28 cellular contexts compared by ENCODE assay signal in the genomic region with DNA sequence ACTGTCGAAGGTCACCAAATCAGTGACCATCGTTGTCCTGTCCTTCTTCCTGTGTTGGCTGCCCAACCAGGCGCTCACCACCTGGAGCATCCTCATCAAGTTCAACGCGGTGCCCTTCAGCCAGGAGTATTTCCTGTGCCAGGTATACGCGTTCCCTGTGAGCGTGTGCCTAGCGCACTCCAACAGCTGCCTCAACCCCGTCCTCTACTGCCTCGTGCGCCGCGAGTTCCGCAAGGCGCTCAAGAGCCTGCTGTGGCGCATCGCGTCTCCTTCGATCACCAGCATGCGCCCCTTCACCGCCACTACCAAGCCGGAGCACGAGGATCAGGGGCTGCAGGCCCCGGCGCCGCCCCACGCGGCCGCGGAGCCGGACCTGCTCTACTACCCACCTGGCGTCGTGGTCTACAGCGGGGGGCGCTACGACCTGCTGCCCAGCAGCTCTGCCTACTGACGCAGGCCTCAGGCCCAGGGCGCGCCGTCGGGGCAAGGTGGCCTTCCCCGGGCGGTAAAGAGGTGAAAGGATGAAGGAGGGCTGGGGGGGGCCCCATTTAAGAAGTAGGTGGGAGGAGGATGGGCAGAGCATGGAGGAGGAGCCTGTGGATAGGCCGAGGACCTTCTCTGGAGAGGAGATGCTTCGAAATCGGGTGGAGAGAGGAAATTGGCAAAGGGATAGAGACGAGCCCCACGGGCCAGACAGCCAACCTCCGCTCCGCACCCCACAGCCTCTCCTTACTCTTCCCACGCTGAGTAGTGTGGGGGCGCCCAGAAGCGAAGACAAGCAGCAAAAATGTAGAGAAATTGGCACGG. TPM values are rescaled to one million over a fixed set of nuclear protein-coding genes. Genes with fewer than 3 reads are reported as not detected.
"Had no signal": no experiment of that assay in that cellular context is flagged by ENCODE, and none has a peak within 500 bp of the region (broad histone marks: within the 10 kb centered on the region; RNA-seq: fewer than 3 reads in every experiment).

No MANE protein-coding gene starts in this region.

- H3K27ac ChIP-seq: body of pancreas, cardiac muscle cell, heart left ventricle, lower lobe of right lung, sigmoid colon, stomach, suprapubic skin, transverse colon had no signal

- H3K27ac Mint-ChIP-seq: activated naive CD8-positive, alpha-beta T cell treated with anti-CD3 and anti-CD28 coated beads, Interleukin-2, amount 50 U/mL, for 24 hours; activated T-helper 2 cell treated with anti-CD3 and anti-CD28 coated beads, Interferon-gamma antibody, Interleukin-2, Interleukin-4, amounts not matched to agents 10 μg/mL and 5 μg/mL and 100 μg/mL, durations not matched to agents 14 hours and 24 hours and 36 hours; nephron progenitor cell; stimulated activated memory B cell treated with anti-CD40 and anti-IgM and Interleukin-4, amounts not matched to agents 10 μg/mL and 1 μg/mL and 100 μg/mL, for 72 hours had no signal

- H3K4me3 Mint-ChIP-seq: activated naive CD8-positive, alpha-beta T cell treated with anti-CD3 and anti-CD28 coated beads, Interleukin-2, amount 50 U/mL, for 24 hours; activated T-cell treated with anti-CD3 and anti-CD28 coated beads, Interleukin-2, amount 50 U/mL, for 4 hours; stimulated activated memory B cell treated with anti-CD40 and anti-IgM and Interleukin-4, amounts not matched to agents 10 μg/mL and 1 μg/mL and 100 μg/mL, for 72 hours had no signal

- H3K36me3 Mint-ChIP-seq: stimulated activated memory B cell treated with anti-CD40 and anti-IgM and Interleukin-4, amounts not matched to agents 10 μg/mL and 1 μg/mL and 100 μg/mL, for 72 hours had no signal

- DNase-seq: activated CD4-positive, alpha-beta T cell treated with anti-CD3 and anti-CD28 coated beads, Interleukin-2, amount 50 U/mL, for 48 hours; activated CD8-positive, alpha-beta memory T cell treated with anti-CD3 and anti-CD28 coated beads, Interleukin-2, amount 50 U/mL, for 48 hours; activated naive CD4-positive, alpha-beta T cell; activated naive CD8-positive, alpha-beta T cell treated with anti-CD3 and anti-CD28 coated beads, Interleukin-2, amount 50 U/mL, for 24 hours; activated T-cell treated with anti-CD3 and anti-CD28 coated beads, Interleukin-2, amount 50 U/mL, for 4 hours; foreskin melanocyte; islet precursor cell; left colon; lower lobe of right lung; mesendoderm; mucosa of descending colon; nephron progenitor cell; sigmoid colon; stimulated activated CD4-positive, alpha-beta T cell treated with anti-CD3 and anti-CD28 coated beads, Interleukin-15, amount 100 ng/mL, for 24 hours; stomach; T-helper 1 cell; transverse colon had no signal

- H3K4me1 Mint-ChIP-seq: activated naive CD8-positive, alpha-beta T cell treated with anti-CD3 and anti-CD28 coated beads, Interleukin-2, amount 50 U/mL, for 24 hours had no signal

- H3K9me3 ChIP-seq: body of pancreas, heart left ventricle, lower lobe of right lung, mucosa of descending colon, sigmoid colon, stomach, suprapubic skin, transverse colon had no signal

- H3K36me3 ChIP-seq: cardiac muscle cell, heart left ventricle, lower lobe of right lung, sigmoid colon, stomach, suprapubic skin, transverse colon had no signal

- H3K4me3 ChIP-seq: body of pancreas, cardiac muscle cell, mucosa of descending colon, smooth muscle cell had no signal

- H3K9me3 Mint-ChIP-seq: activated naive CD8-positive, alpha-beta T cell treated with anti-CD3 and anti-CD28 coated beads, Interleukin-2, amount 50 U/mL, for 24 hours; activated T-cell treated with anti-CD3 and anti-CD28 coated beads, Interleukin-2, amount 50 U/mL, for 4 hours; activated T-helper 2 cell treated with anti-CD3 and anti-CD28 coated beads, Interferon-gamma antibody, Interleukin-2, Interleukin-4, amounts not matched to agents 10 μg/mL and 5 μg/mL and 100 μg/mL, durations not matched to agents 14 hours and 24 hours and 36 hours; nephron progenitor cell; stimulated activated memory B cell treated with anti-CD40 and anti-IgM and Interleukin-4, amounts not matched to agents 10 μg/mL and 1 μg/mL and 100 μg/mL, for 72 hours had no signal

- FAIRE-seq: urothelium cell line had no signal

RNA-seq across cellular contexts. Expression of a gene that starts 1.7 kb away (rescaled TPM):
- total RNA-seq: activated CD8-positive, alpha-beta memory T cell treated with anti-CD3 and anti-CD28 coated beads for 36 hours; activated T-cell treated with anti-CD3 and anti-CD28 coated beads, Interleukin-2, amount 50 U/mL, for 4 hours; activated T-helper 2 cell treated with anti-CD3 and anti-CD28 coated beads, Interferon-gamma antibody, Interleukin-2, Interleukin-4, amounts not matched to agents 10 μg/mL and 5 μg/mL and 100 μg/mL, durations not matched to agents 14 hours and 24 hours and 36 hours; body of pancreas; cardiac muscle cell; chondrocyte; heart left ventricle; left colon; lower lobe of right lung; mucosa of descending colon; sigmoid colon; smooth muscle cell; stomach; suprapubic skin; transverse colon had no signal
- polyA plus RNA-seq: cardiac muscle cell, esophagus, sigmoid colon, stomach had no signal

RNA-seq across cellular contexts. Expression of a gene that starts 46.1 kb away (rescaled TPM):
- total RNA-seq: activated CD8-positive, alpha-beta memory T cell treated with anti-CD3 and anti-CD28 coated beads for 36 hours; activated T-helper 2 cell treated with anti-CD3 and anti-CD28 coated beads, Interferon-gamma antibody, Interleukin-2, Interleukin-4, amounts not matched to agents 10 μg/mL and 5 μg/mL and 100 μg/mL, durations not matched to agents 14 hours and 24 hours and 36 hours had no signal

RNA-seq across cellular contexts. Expression of a gene that starts 46.6 kb away (rescaled TPM):
- total RNA-seq: activated T-cell treated with anti-CD3 and anti-CD28 coated beads, Interleukin-2, amount 50 U/mL, for 4 hours; activated T-helper 2 cell treated with anti-CD3 and anti-CD28 coated beads, Interferon-gamma antibody, Interleukin-2, Interleukin-4, amounts not matched to agents 10 μg/mL and 5 μg/mL and 100 μg/mL, durations not matched to agents 14 hours and 24 hours and 36 hours; body of pancreas; cardiac muscle cell; lower lobe of right lung; stomach had no signal
- polyA plus RNA-seq: esophagus, heart left ventricle had no signal
